In the genomic region with DNA sequence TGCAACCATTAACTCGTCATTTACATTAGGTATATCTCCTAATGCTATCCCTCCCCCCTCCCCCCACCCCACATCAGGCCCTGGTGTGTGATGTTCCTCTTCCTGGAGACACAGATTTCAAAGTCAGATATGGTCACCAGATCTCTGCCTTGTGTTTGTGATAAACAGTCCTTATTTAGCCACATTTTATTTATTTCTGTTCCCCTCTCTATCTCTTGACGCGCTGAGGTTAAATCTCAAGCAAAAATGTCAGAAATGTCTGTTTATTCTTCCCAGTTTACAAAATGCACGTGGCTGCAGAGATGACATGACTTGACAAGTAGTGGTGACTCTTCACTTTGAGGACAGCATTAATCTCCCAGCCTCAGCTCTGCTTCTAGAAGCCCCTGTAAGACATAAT, we compare ENCODE assay signal across 1 cellular context.
TF ChIP-seq lines count a peak whose summit lies in the region.

No MANE protein-coding gene starts in this region.

TF ChIP-seq in GM23338, 12 proteins besides CTCF, POLR2A, EP300 and RAD21 (continued from another document):
- TF ChIP-seq, protein P1, sequence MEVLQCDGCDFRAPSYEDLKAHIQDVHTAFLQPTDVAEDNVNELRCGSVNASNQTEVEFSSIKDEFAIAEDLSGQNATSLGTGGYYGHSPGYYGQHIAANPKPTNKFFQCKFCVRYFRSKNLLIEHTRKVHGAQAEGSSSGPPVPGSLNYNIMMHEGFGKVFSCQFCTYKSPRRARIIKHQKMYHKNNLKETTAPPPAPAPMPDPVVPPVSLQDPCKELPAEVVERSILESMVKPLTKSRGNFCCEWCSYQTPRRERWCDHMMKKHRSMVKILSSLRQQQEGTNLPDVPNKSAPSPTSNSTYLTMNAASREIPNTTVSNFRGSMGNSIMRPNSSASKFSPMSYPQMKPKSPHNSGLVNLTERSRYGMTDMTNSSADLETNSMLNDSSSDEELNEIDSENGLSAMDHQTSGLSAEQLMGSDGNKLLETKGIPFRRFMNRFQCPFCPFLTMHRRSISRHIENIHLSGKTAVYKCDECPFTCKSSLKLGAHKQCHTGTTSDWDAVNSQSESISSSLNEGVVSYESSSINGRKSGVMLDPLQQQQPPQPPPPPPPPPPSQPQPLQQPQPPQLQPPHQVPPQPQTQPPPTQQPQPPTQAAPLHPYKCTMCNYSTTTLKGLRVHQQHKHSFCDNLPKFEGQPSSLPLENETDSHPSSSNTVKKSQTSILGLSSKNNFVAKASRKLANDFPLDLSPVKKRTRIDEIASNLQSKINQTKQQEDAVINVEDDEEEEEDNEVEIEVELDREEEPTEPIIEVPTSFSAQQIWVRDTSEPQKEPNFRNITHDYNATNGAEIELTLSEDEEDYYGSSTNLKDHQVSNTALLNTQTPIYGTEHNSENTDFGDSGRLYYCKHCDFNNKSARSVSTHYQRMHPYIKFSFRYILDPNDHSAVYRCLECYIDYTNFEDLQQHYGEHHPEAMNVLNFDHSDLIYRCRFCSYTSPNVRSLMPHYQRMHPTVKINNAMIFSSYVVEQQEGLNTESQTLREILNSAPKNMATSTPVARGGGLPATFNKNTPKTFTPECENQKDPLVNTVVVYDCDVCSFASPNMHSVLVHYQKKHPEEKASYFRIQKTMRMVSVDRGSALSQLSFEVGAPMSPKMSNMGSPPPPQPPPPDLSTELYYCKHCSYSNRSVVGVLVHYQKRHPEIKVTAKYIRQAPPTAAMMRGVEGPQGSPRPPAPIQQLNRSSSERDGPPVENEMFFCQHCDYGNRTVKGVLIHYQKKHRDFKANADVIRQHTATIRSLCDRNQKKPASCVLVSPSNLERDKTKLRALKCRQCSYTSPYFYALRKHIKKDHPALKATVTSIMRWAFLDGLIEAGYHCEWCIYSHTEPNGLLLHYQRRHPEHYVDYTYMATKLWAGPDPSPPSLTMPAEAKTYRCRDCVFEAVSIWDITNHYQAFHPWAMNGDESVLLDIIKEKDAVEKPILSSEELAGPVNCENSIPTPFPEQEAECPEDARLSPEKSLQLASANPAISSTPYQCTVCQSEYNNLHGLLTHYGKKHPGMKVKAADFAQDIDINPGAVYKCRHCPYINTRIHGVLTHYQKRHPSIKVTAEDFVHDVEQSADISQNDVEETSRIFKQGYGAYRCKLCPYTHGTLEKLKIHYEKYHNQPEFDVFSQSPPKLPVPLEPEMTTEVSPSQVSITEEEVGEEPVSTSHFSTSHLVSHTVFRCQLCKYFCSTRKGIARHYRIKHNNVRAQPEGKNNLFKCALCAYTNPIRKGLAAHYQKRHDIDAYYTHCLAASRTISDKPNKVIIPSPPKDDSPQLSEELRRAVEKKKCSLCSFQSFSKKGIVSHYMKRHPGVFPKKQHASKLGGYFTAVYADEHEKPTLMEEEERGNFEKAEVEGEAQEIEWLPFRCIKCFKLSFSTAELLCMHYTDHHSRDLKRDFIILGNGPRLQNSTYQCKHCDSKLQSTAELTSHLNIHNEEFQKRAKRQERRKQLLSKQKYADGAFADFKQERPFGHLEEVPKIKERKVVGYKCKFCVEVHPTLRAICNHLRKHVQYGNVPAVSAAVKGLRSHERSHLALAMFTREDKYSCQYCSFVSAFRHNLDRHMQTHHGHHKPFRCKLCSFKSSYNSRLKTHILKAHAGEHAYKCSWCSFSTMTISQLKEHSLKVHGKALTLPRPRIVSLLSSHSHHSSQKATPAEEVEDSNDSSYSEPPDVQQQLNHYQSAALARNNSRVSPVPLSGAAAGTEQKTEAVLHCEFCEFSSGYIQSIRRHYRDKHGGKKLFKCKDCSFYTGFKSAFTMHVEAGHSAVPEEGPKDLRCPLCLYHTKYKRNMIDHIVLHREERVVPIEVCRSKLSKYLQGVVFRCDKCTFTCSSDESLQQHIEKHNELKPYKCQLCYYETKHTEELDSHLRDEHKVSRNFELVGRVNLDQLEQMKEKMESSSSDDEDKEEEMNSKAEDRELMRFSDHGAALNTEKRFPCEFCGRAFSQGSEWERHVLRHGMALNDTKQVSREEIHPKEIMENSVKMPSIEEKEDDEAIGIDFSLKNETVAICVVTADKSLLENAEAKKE (CRISPR knock-in tag; IDR thresholded peaks at IDR 0.05), result no peak
